13 cellular contexts compared by ENCODE assay signal in the genomic region with DNA sequence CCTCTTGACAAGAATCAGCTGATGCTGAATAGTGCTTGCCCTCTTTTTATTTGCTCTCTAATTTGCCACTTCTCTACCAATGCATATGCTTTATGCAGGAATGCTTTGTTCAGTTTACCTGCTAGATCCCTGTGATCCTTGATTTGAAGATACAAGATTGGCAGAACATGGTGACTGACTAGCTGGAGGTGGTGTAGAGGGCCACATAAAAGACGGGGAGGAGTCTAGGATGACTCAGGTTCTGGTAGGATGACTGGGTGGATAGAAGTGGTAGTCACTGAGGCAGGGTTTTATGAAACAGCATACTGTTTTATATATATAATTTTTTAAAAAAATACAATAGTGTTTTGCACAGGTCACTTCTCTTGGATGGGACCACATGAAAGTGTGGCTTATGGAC. TPM values are rescaled to one million over a fixed set of nuclear protein-coding genes. Genes with fewer than 3 reads are reported as not detected.
DNase-seq lines count a peak whose midpoint lies in the region; ATAC-seq and TF ChIP-seq lines count a peak whose summit lies in the region.
"Had no signal": no experiment of that assay in that cellular context is flagged by ENCODE, and none has a peak within 500 bp of the region (broad histone marks: within the 10 kb centered on the region; RNA-seq: fewer than 3 reads in every experiment).

No MANE protein-coding gene starts in this region.

- H3K9me3 ChIP-seq in smooth muscle cell (replicated peaks; ENCODE audit: low read depth), result no peaks in the 10 kb centered on the region
- H3K9me3 ChIP-seq: SJSA1 had no signal

- H3K4me1 ChIP-seq in smooth muscle cell (ENCODE audit: low read depth), result peaks cover 11% of the 10 kb centered on the region

- no peaks in the 10 kb centered on the region for H3K36me3 ChIP-seq in brain microvascular endothelial cell (replicated peaks)
- no peaks in the 10 kb centered on the region for H3K36me3 ChIP-seq in smooth muscle cell (ENCODE audit: low read depth)

- no peaks in the 10 kb centered on the region for H3K27me3 ChIP-seq in brain microvascular endothelial cell (replicated peaks)
- no peaks in the 10 kb centered on the region for H3K27me3 ChIP-seq in smooth muscle cell (ENCODE audit: low read depth)
- H3K27me3 ChIP-seq: SJSA1 had no signal

- no peak overlapping the region for H2AFZ ChIP-seq in smooth muscle cell (ENCODE audit: low read depth)

- no peak for ATAC-seq in HG02981 (IDR thresholded peaks at IDR 0.05; ENCODE audit: unreplicated experiment)
- ATAC-seq in HG02678 (IDR thresholded peaks at IDR 0.05; ENCODE audit: unreplicated experiment), result no peak
- ATAC-seq in HG02623 (IDR thresholded peaks at IDR 0.05; ENCODE audit: unreplicated experiment), result no peak

- H3K9ac ChIP-seq in smooth muscle cell (ENCODE audit: low read depth), result no peak overlapping the region

- H4K20me1 ChIP-seq in smooth muscle cell (ENCODE audit: low read depth), result peaks cover 58% of the 10 kb centered on the region

- H3F3A ChIP-seq in smooth muscle cell (ENCODE audit: low read depth), result peaks cover 17% of the 10 kb centered on the region

- no peak overlapping the region for H3K27ac ChIP-seq in brain microvascular endothelial cell
- H3K27ac ChIP-seq in smooth muscle cell (ENCODE audit: low read depth), result peak overlapping the region; percentile 93
- H3K27ac ChIP-seq: 22Rv1, SJSA1 had no signal

- no peak for TF ChIP-seq CTCF in brain microvascular endothelial cell (IDR thresholded peaks at IDR 0.05; ENCODE audit: low read depth, low read length, missing control alignments)
- TF ChIP-seq CTCF in smooth muscle cell (IDR thresholded peaks at IDR 0.05; ENCODE audit: borderline replicate concordance, insufficient read depth, poor library complexity, severe bottlenecking), result no peak

- WGBS in smooth muscle cell (ENCODE audit: low lambda C conversion rate), result 60% methylated on average over 1 of the region's 1 CpG

- no peak overlapping the region for H3K4me2 ChIP-seq in smooth muscle cell

- H3K4me3 ChIP-seq in brain microvascular endothelial cell (ENCODE audit: low read depth, low read length) (no peak overlapping the region), smooth muscle cell (no peak overlapping the region)
- H3K4me3 ChIP-seq: SJSA1 had no signal

- in situ Hi-C loops in brain microvascular endothelial cell (cut with HindIII; ENCODE audit: low pct_ligation_motif_present, low sequenced_read_pairs), result no loop called here

- DNase-seq in DMS53 (lab: John Stamatoyannopoulos, UW) (peak; percentile 31), DMS53 treated with DMSO at 0.1 percent for 48 hours (lab: John Stamatoyannopoulos, UW; ENCODE audit: unreplicated experiment) (no peak), RKO (ENCODE audit: low spot score) (peak; percentile 74), brain microvascular endothelial cell (peak; percentile 61), smooth muscle cell (lab: John Stamatoyannopoulos, UW; ENCODE audit: unreplicated experiment) (no peak)
- DNase-seq: glutamatergic neuron, NCI-H345 had no signal

- peaks cover 92% of the 10 kb centered on the region for H3K79me2 ChIP-seq in smooth muscle cell (ENCODE audit: low read depth)

RNA-seq across cellular contexts. Expression of a gene that starts 6.3 kb away (rescaled TPM):
- total RNA-seq in smooth muscle cell, result not detected in 2 replicates
- 0.06 and 0.37 TPM in 2 replicates for polyA plus RNA-seq in smooth muscle cell
- total RNA-seq: posterior vena cava had no signal

RNA-seq across cellular contexts. Expression of a gene that starts 6.9 kb away (rescaled TPM):
- total RNA-seq in smooth muscle cell, result 26.3 and 26.8 TPM in 2 replicates
- 3.3 and 5.3 TPM in 2 replicates for polyA plus RNA-seq in smooth muscle cell

RNA-seq across cellular contexts. Expression of a gene that starts 48.8 kb away (rescaled TPM):
- 0.09 TPM in 1 of 2 replicates, not detected in the other for total RNA-seq in smooth muscle cell
- polyA plus RNA-seq in smooth muscle cell, result 0.14 TPM in 1 of 2 replicates, not detected in the other
- total RNA-seq: posterior vena cava, SJSA1 had no signal

Comparison
In these comparisons a context has a peak if more than half of its experiments do, and no peak if none do; other contexts are left out.
1. DNase-seq: peak in DMS53 (single experiment), RKO (single experiment) and brain microvascular endothelial cell (single experiment); none in DMS53 treated with DMSO at 0.1 percent for 48 hours (single experiment) and smooth muscle cell (single experiment).